In the genomic region with DNA sequence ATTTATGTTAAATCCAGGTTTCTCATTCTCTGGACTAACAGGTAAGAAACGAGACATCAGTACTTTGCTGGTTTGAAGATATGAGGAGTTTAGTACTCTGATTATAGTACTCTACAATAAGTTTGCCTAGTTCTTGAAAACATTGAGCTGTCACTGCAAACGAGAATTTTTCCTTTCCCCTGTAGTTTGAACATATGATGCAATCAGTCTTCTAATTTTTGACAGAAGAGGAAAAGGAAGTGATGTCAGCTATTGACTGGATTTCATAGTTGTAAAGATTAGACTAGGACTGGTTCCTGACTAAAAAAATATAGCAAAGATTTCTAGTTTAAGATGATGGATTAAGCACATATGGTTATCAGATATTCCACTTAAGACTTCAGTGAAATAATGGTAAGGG, we compare ENCODE assay signal across 2 cellular contexts.
TF ChIP-seq lines count a peak whose summit lies in the region.

No MANE protein-coding gene starts in this region.

TF ChIP-seq in HepG2, 621 proteins besides CTCF, POLR2A, EP300 and RAD21:
- no peak for TF ChIP-seq ZNF232 (CRISPR knock-in tag; IDR thresholded peaks at IDR 0.05; ENCODE audit: borderline replicate concordance)
- TF ChIP-seq, protein P1, sequence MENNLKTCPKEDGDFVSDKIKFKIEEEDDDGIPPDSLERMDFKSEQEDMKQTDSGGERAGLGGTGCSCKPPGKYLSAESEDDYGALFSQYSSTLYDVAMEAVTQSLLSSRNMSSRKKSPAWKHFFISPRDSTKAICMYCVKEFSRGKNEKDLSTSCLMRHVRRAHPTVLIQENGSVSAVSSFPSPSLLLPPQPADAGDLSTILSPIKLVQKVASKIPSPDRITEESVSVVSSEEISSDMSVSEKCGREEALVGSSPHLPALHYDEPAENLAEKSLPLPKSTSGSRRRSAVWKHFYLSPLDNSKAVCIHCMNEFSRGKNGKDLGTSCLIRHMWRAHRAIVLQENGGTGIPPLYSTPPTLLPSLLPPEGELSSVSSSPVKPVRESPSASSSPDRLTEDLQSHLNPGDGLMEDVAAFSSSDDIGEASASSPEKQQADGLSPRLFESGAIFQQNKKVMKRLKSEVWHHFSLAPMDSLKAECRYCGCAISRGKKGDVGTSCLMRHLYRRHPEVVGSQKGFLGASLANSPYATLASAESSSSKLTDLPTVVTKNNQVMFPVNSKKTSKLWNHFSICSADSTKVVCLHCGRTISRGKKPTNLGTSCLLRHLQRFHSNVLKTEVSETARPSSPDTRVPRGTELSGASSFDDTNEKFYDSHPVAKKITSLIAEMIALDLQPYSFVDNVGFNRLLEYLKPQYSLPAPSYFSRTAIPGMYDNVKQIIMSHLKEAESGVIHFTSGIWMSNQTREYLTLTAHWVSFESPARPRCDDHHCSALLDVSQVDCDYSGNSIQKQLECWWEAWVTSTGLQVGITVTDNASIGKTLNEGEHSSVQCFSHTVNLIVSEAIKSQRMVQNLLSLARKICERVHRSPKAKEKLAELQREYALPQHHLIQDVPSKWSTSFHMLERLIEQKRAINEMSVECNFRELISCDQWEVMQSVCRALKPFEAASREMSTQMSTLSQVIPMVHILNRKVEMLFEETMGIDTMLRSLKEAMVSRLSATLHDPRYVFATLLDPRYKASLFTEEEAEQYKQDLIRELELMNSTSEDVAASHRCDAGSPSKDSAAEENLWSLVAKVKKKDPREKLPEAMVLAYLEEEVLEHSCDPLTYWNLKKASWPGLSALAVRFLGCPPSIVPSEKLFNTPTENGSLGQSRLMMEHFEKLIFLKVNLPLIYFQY (CRISPR knock-in tag; IDR thresholded peaks at IDR 0.05; ENCODE audit: borderline replicate concordance), result no peak
- TF ChIP-seq CEBPB (IDR thresholded peaks at IDR 0.05; ENCODE audit: borderline replicate concordance, low read depth, low read length), result peak; percentile 16; the same call in 1 of the 2 replicates
- peak; percentile 29; the same call in 1 of the 2 replicates for TF ChIP-seq ATF7 (IDR thresholded peaks at IDR 0.05)
- no peak for TF ChIP-seq ATF7 (CRISPR knock-in tag; IDR thresholded peaks at IDR 0.05)

TF ChIP-seq in IMR-90, 13 proteins besides CTCF, POLR2A, EP300 and RAD21:
- TF ChIP-seq CHD1 (IDR thresholded peaks at IDR 0.05; ENCODE audit: low read depth, low read length), result no peak
- TF ChIP-seq CEBPB (IDR thresholded peaks at IDR 0.05; ENCODE audit: low read depth, low read length), result 0 out of 2 replicates have a peak, but pooled peaks have one; percentile 37
